8 cellular contexts compared by ENCODE assay signal in genomic region chr2:230762317-230762896, GRCh38. TPM values are rescaled to one million over a fixed set of nuclear protein-coding genes. Genes with fewer than 3 reads are reported as not detected.
DNase-seq lines count a peak whose midpoint lies in the region; ATAC-seq and TF ChIP-seq lines count a peak whose summit lies in the region.

No MANE protein-coding gene starts in this region.

- H3K27ac ChIP-seq in iPS DF 6.9 (ENCODE audit: low read length): no peak overlapping the region
- no peak overlapping the region for H3K27ac ChIP-seq in aorta (ENCODE audit: low read depth in 1 of 2, low read length in 2 of 2)

- no peaks in the 10 kb centered on the region for H3K9me3 ChIP-seq in iPS DF 6.9 (ENCODE audit: control insufficient read depth, insufficient read depth, low read length)
- no peaks in the 10 kb centered on the region for H3K9me3 ChIP-seq in aorta (ENCODE audit: control insufficient read depth, low read length)

- no peak overlapping the region for H3K4me3 Mint-ChIP-seq in activated CD4-positive, alpha-beta memory T cell treated with anti-CD3 and anti-CD28 coated beads for 36 hours

- H3K36me3 Mint-ChIP-seq in activated CD4-positive, alpha-beta memory T cell treated with anti-CD3 and anti-CD28 coated beads for 36 hours: peaks cover 55% of the 10 kb centered on the region

- H3K27ac Mint-ChIP-seq in activated CD4-positive, alpha-beta memory T cell treated with anti-CD3 and anti-CD28 coated beads for 36 hours: no peak overlapping the region

- H3K27me3 ChIP-seq in iPS DF 6.9 (ENCODE audit: control insufficient read depth, insufficient read depth, low read length) (no peaks in the 10 kb centered on the region), aorta (ENCODE audit: control insufficient read depth in 1 of 2, insufficient read depth in 2 of 2, low read length in 1 of 2) (no peaks in the 10 kb centered on the region)

- TF ChIP-seq CTCF in LNCAP (IDR thresholded peaks at IDR 0.05): peak; percentile 34; the same call in 1 of the 2 replicates

- peaks cover 69% of the 10 kb centered on the region for H3K4me1 Mint-ChIP-seq in activated CD4-positive, alpha-beta memory T cell treated with anti-CD3 and anti-CD28 coated beads for 36 hours (ENCODE audit: low read depth)

- no peaks in the 10 kb centered on the region for H3K9me3 Mint-ChIP-seq in activated CD4-positive, alpha-beta memory T cell treated with anti-CD3 and anti-CD28 coated beads for 36 hours

- no peaks in the 10 kb centered on the region for H3K36me3 ChIP-seq in iPS DF 6.9 (ENCODE audit: control insufficient read depth, insufficient read depth, low read length)
- H3K36me3 ChIP-seq in aorta (ENCODE audit: control insufficient read depth in 1 of 2, insufficient read depth in 2 of 2, low read length in 1 of 2): peaks cover 3 to 5% of the 10 kb centered on the region in 2 donors

- intact Hi-C loops in activated CD4-positive, alpha-beta memory T cell treated with anti-CD3 and anti-CD28 coated beads for 36 hours (cut with micrococcal nuclease): no loop called here
- intact Hi-C loops in aorta (cut with DNase I): no loop called here

- H3K4me3 ChIP-seq in iPS DF 6.9 (ENCODE audit: low read length): no peak overlapping the region
- no peak overlapping the region for H3K4me3 ChIP-seq in aorta (ENCODE audit: low read length in 2 of 2)

- no peaks in the 10 kb centered on the region for H3K27me3 Mint-ChIP-seq in activated CD4-positive, alpha-beta memory T cell treated with anti-CD3 and anti-CD28 coated beads for 36 hours

- CTCF ChIA-PET in activated CD4-positive, alpha-beta memory T cell treated with anti-CD3 and anti-CD28 coated beads for 36 hours (lab: Charles Lee): interaction anchor here (0.6 to 1.9 kb wide), 9 partner anchors 14 to 101 kb away, joined by 3 to 13 read pairs (median 5); no protein-coding TSS in a partner anchor

- H3K4me1 ChIP-seq in iPS DF 6.9 (ENCODE audit: control insufficient read depth, insufficient read depth, low read length): no peaks in the 10 kb centered on the region; the same call in 1 of the 2 replicates
- H3K4me1 ChIP-seq in aorta (ENCODE audit: control insufficient read depth in 1 of 2, insufficient read depth in 2 of 2, low read length in 2 of 2): peaks cover 4% of the 10 kb centered on the region in 2 donors

- peak; percentile 55 for DNase-seq in EH (ENCODE audit: low read depth)
- peak; percentile 46 for DNase-seq in activated CD4-positive, alpha-beta memory T cell treated with anti-CD3 and anti-CD28 coated beads for 36 hours
- DNase-seq in iPS DF 6.9 (ENCODE audit: low read depth, low spot score): peak; percentile 35
- DNase-seq in NCI-H446 treated with DMSO at 0.1 percent for 48 hours (lab: John Stamatoyannopoulos, UW): no peak
- DNase-seq in aorta: no peak

- POLR2A ChIA-PET in activated CD4-positive, alpha-beta memory T cell treated with anti-CD3 and anti-CD28 coated beads for 36 hours (lab: Charles Lee): interaction anchor here (0.6 to 1.2 kb wide), 3 partner anchors 11 to 32 kb away, joined by 3 to 4 read pairs (median 3); no protein-coding TSS in a partner anchor

- ATAC-seq in GM21423 (IDR thresholded peaks at IDR 0.05; ENCODE audit: unreplicated experiment): peak; percentile 67
- no peak for ATAC-seq in aorta (ENCODE audit: low FRiP score)
- ATAC-seq in GM19455 (IDR thresholded peaks at IDR 0.05; ENCODE audit: unreplicated experiment): no peak

- no CpG with 5 or more reads among the region's 4 CpGs for WGBS in iPS DF 6.9 (ENCODE audit: insufficient coverage, insufficient read length)
- WGBS in aorta, 2 donors: 80 to 83% methylated on average over 4 of the region's 4 CpGs

RNA-seq across cellular contexts. Expression of gene CAB39, which starts 49.8 kb away (rescaled TPM):
- total RNA-seq in activated CD4-positive, alpha-beta memory T cell treated with anti-CD3 and anti-CD28 coated beads for 36 hours: 100 to 1,000 TPM; 128 to 129 TPM
- total RNA-seq in aorta: 10 to 100 TPM; 80.4 to 81.1 TPM
- polyA plus RNA-seq in aorta: 10 to 100 TPM; 27.3 to 57.8 TPM

Comparison
In these comparisons a context has a peak if more than half of its experiments do, and no peak if none do; other contexts are left out.
1. DNase-seq: peak in EH (single experiment), activated CD4-positive, alpha-beta memory T cell treated with anti-CD3 and anti-CD28 coated beads for 36 hours (single experiment) and iPS DF 6.9 (single experiment); none in NCI-H446 treated with DMSO at 0.1 percent for 48 hours (single experiment) and aorta (0 of 2).